ENCODE assay signal across 8 cellular contexts in genomic region chr1:39102537-39103320, GRCh38.
DNase-seq lines count a peak whose midpoint lies in the region; ATAC-seq and TF ChIP-seq lines count a peak whose summit lies in the region.

No MANE protein-coding gene starts in this region.

- no peaks in the 10 kb centered on the region for H3K9me3 ChIP-seq in MM.1S (replicated peaks; ENCODE audit: insufficient read depth, low read length)
- no peaks in the 10 kb centered on the region for H3K9me3 ChIP-seq in iPS-18c (ENCODE audit: control insufficient read depth, insufficient read depth, low read length)
- H3K9me3 ChIP-seq in skeletal muscle satellite cell (replicated peaks; ENCODE audit: low read length), result no peaks in the 10 kb centered on the region

- H3K36me3 ChIP-seq in MM.1S (replicated peaks; ENCODE audit: insufficient read depth, low read length) (no peaks in the 10 kb centered on the region), brain microvascular endothelial cell (replicated peaks) (no peaks in the 10 kb centered on the region), skeletal muscle satellite cell (ENCODE audit: insufficient read depth, low read length) (no peaks in the 10 kb centered on the region)

- H3K9ac ChIP-seq in MM.1S (ENCODE audit: low read length), result no peak overlapping the region
- H3K9ac ChIP-seq in skeletal muscle satellite cell (ENCODE audit: low read depth, low read length), result peak overlapping the region; percentile 90

- no peak for ATAC-seq in HG03432 (IDR thresholded peaks at IDR 0.05; ENCODE audit: unreplicated experiment)

- H3K4me2 ChIP-seq in MM.1S (ENCODE audit: low read depth, low read length), result peak overlapping the region; percentile 8; the same call in 1 of the 2 replicates
- H3K4me2 ChIP-seq in skeletal muscle satellite cell (ENCODE audit: low read length), result peak overlapping the region; percentile 93

- H3K27ac ChIP-seq in MM.1S (ENCODE audit: low read length) (no peak overlapping the region), brain microvascular endothelial cell (peak overlapping the region; percentile 79)

- H4K20me1 ChIP-seq in MM.1S (ENCODE audit: insufficient read depth, low read length), result no peaks in the 10 kb centered on the region

- H3K27me3 ChIP-seq in MM.1S (replicated peaks; ENCODE audit: insufficient read depth, low read length) (no peaks in the 10 kb centered on the region), brain microvascular endothelial cell (replicated peaks) (no peaks in the 10 kb centered on the region), skeletal muscle satellite cell (ENCODE audit: control insufficient read depth, insufficient read depth, low read length) (no peaks in the 10 kb centered on the region)

- H3F3A ChIP-seq in MM.1S (ENCODE audit: insufficient read depth, low read length), result peaks cover 14% of the 10 kb centered on the region

- peaks cover 17% of the 10 kb centered on the region for H3K79me2 ChIP-seq in MM.1S (ENCODE audit: low read length)

- in situ Hi-C loops in ACHN (cut with HindIII; ENCODE audit: low pct_ligation_motif_present, low pct_unique_long_range_greater_than_20kb, low sequenced_read_pairs), result no loop called here
- in situ Hi-C loops in brain microvascular endothelial cell (cut with HindIII; ENCODE audit: low pct_ligation_motif_present, low sequenced_read_pairs), result no loop called here

- TF ChIP-seq CTCF in GM12864 (IDR thresholded peaks at IDR 0.05; ENCODE audit: low read depth, low read length, missing control alignments), result peak; percentile 77
- TF ChIP-seq CTCF in MM.1S (IDR thresholded peaks at IDR 0.05; ENCODE audit: low read length), result peak; percentile 64
- TF ChIP-seq CTCF in brain microvascular endothelial cell (IDR thresholded peaks at IDR 0.05; ENCODE audit: low read depth, low read length, missing control alignments), result peak; percentile 76

- H3K4me1 ChIP-seq in MM.1S (ENCODE audit: low read length) (peaks cover 6% of the 10 kb centered on the region), skeletal muscle satellite cell (ENCODE audit: control insufficient read depth, insufficient read depth, low read length) (peaks cover 35% of the 10 kb centered on the region)

- peak overlapping the region; percentile 20; the same call in 1 of the 2 replicates for H3K4me3 ChIP-seq in GM12864 (ENCODE audit: low read depth, low read length)
- no peak overlapping the region for H3K4me3 ChIP-seq in MM.1S (ENCODE audit: low read length)
- no peak overlapping the region for H3K4me3 ChIP-seq in brain microvascular endothelial cell (ENCODE audit: low read depth, low read length)
- peak overlapping the region; percentile 6; the same call in 1 of the 2 replicates for H3K4me3 ChIP-seq in iPS-18c (ENCODE audit: insufficient read depth, low read depth, low read length)
- H3K4me3 ChIP-seq in skeletal muscle satellite cell (ENCODE audit: low read length), result peak overlapping the region; percentile 31

- no peak overlapping the region for H2AFZ ChIP-seq in MM.1S (ENCODE audit: low read length)

- DNase-seq in ACHN (peak; percentile 70), GM12864 (ENCODE audit: low read depth) (peak; percentile 75), MM.1S (peak; percentile 66), RKO (ENCODE audit: low spot score) (peak; percentile 91), brain microvascular endothelial cell (peak; percentile 68)

- no peaks in the 10 kb centered on the region for H3K9me2 ChIP-seq in MM.1S (replicated peaks; ENCODE audit: insufficient read depth, low read length)

Comparison
In these comparisons a context has a peak if more than half of its experiments do, and no peak if none do; other contexts are left out.
1. H3K4me3 ChIP-seq: peak in GM12864 (single experiment), iPS-18c (single experiment) and skeletal muscle satellite cell (single experiment); none in MM.1S (single experiment) and brain microvascular endothelial cell (single experiment).
2. Peak in every context shown above with its lines, with median percentiles within 50 percentile points of each other: DNase-seq and CTCF ChIP-seq.